22 cellular contexts compared by ENCODE assay signal in genomic region chr14:89621791-89622638, GRCh38.
DNase-seq lines count a peak whose midpoint lies in the region; ATAC-seq, FAIRE-seq and TF ChIP-seq lines count a peak whose summit lies in the region.
"Had no signal": no experiment of that assay in that cellular context is flagged by ENCODE, and none has a peak within 500 bp of the region (broad histone marks: within the 10 kb centered on the region; RNA-seq: fewer than 3 reads in every experiment).

No MANE protein-coding gene starts in this region.

- peak overlapping the region; percentile 79 for H3K4me3 Mint-ChIP-seq in activated CD4-positive, alpha-beta memory T cell treated with anti-CD3 and anti-CD28 coated beads for 36 hours
- H3K4me3 Mint-ChIP-seq in immature natural killer cell (no peak overlapping the region), type B pancreatic cell (peak overlapping the region; percentile 64)
- H3K4me3 Mint-ChIP-seq: H9, mesothelial cell of epicardium had no signal

- peaks cover 4% of the 10 kb centered on the region for H3K36me3 Mint-ChIP-seq in activated CD4-positive, alpha-beta memory T cell treated with anti-CD3 and anti-CD28 coated beads for 36 hours
- H3K36me3 Mint-ChIP-seq in immature natural killer cell (peaks cover 0 to 4% (median 3%) of the 10 kb centered on the region in 3 donors), type B pancreatic cell (no peaks in the 10 kb centered on the region)
- H3K36me3 Mint-ChIP-seq: mesothelial cell of epicardium had no signal

- peak; percentile 30 for DNase-seq in HepG2 (ENCODE audit: low spot score)
- DNase-seq in right lobe of liver = no peak
- DNase-seq in activated CD4-positive, alpha-beta memory T cell treated with anti-CD3 and anti-CD28 coated beads for 36 hours = no peak
- DNase-seq in immature natural killer cell = no peak
- no peak for DNase-seq in type B pancreatic cell (ENCODE audit: extremely low spot score, unreplicated experiment)
- no peak for DNase-seq in SW 1271 (lab: John Stamatoyannopoulos, UW)
- DNase-seq in MM.1S = no peak
- DNase-seq: caudate nucleus, H9, heart right ventricle, kidney, MG63, NCI-H2029, NCI-H526, nucleus accumbens, sigmoid colon, thyroid gland had no signal

- H3K9me3 Mint-ChIP-seq in activated CD4-positive, alpha-beta memory T cell treated with anti-CD3 and anti-CD28 coated beads for 36 hours = peaks cover 11% of the 10 kb centered on the region
- H3K9me3 Mint-ChIP-seq in immature natural killer cell = peaks cover 0 to 12% (median 0%) of the 10 kb centered on the region in 6 donors
- peaks cover 4% of the 10 kb centered on the region for H3K9me3 Mint-ChIP-seq in type B pancreatic cell
- H3K9me3 Mint-ChIP-seq: H9 had no signal

- no peaks in the 10 kb centered on the region; a peak in 2 of 5 replicates for H3K27me3 ChIP-seq in HepG2 (ENCODE audit: control insufficient read depth in 1 of 2, insufficient read depth in 2 of 2, low read length in 2 of 2)
- no peaks in the 10 kb centered on the region for H3K27me3 ChIP-seq in right lobe of liver
- no peaks in the 10 kb centered on the region for H3K27me3 ChIP-seq in MM.1S (replicated peaks; ENCODE audit: insufficient read depth, low read length)
- H3K27me3 ChIP-seq: adrenal gland, heart right ventricle, MG63, sigmoid colon, SJSA1, thyroid gland had no signal

- TF ChIP-seq EP300 in HepG2 (IDR thresholded peaks at IDR 0.05; ENCODE audit: low read depth in 2 of 2, low read length in 2 of 2) (no peak), HepG2 (CRISPR knock-in tag; IDR thresholded peaks at IDR 0.05; ENCODE audit: borderline replicate concordance) (no peak)

- H3K9me2 ChIP-seq in MM.1S (replicated peaks; ENCODE audit: insufficient read depth, low read length) = no peaks in the 10 kb centered on the region

- TF ChIP-seq CTCF in HepG2 (CRISPR knock-in tag; IDR thresholded peaks at IDR 0.05) = no peak
- TF ChIP-seq CTCF in right lobe of liver (IDR thresholded peaks at IDR 0.05) = no peak
- TF ChIP-seq CTCF in type B pancreatic cell (conservative IDR thresholded peaks at IDR 0.05) = no peak
- TF ChIP-seq CTCF in MM.1S (IDR thresholded peaks at IDR 0.05; ENCODE audit: low read length) = no peak

- H3F3A ChIP-seq in MM.1S (ENCODE audit: insufficient read depth, low read length) = peaks cover 10% of the 10 kb centered on the region; the same call in 1 of the 2 replicates

- H3K9ac ChIP-seq in HepG2 (ENCODE audit: insufficient read depth, low read depth, low read length) = no peak overlapping the region
- no peak overlapping the region for H3K9ac ChIP-seq in MM.1S (ENCODE audit: low read length)

- TF ChIP-seq POLR2A in HepG2 (IDR thresholded peaks at IDR 0.05; ENCODE audit: insufficient read depth in 1 of 2, low read depth in 2 of 2, low read length in 2 of 2) (no peak), right lobe of liver (IDR thresholded peaks at IDR 0.05) (no peak)

- peak; percentile 66 for ATAC-seq in HepG2
- no peak for ATAC-seq in right lobe of liver
- no peak for ATAC-seq in GM18517 (IDR thresholded peaks at IDR 0.05; ENCODE audit: unreplicated experiment)
- ATAC-seq: heart right ventricle had no signal

- no peaks in the 10 kb centered on the region for H3K9me3 ChIP-seq in HepG2 (ENCODE audit: low read length)
- no peaks in the 10 kb centered on the region for H3K9me3 ChIP-seq in right lobe of liver
- H3K9me3 ChIP-seq in MM.1S (replicated peaks; ENCODE audit: insufficient read depth, low read length) = no peaks in the 10 kb centered on the region
- H3K9me3 ChIP-seq: adrenal gland, MG63, sigmoid colon, SJSA1, thyroid gland had no signal

- H3K79me2 ChIP-seq in HepG2 (ENCODE audit: insufficient read depth, low read length) = peaks cover 15% of the 10 kb centered on the region
- peaks cover 8% of the 10 kb centered on the region for H3K79me2 ChIP-seq in MM.1S (ENCODE audit: low read length)

- BruUV-seq in HepG2 (replicated peaks; lab: Mats Ljungman, UMichigan) = no TSS peak

- H3K4me1 ChIP-seq in HepG2 (ENCODE audit: insufficient read depth, low read length) (peaks cover 58% of the 10 kb centered on the region), right lobe of liver (peaks cover 0 to 4% (median 0%) of the 10 kb centered on the region in 4 donors), MM.1S (ENCODE audit: low read length) (0 out of 2 replicates have a peak, but pooled peaks cover 7% of the 10 kb centered on the region)

- H3K4me2 ChIP-seq in HepG2 (ENCODE audit: low read depth, low read length) (peak overlapping the region; percentile 57), MM.1S (ENCODE audit: low read depth, low read length) (no peak overlapping the region)

- no peak for TF ChIP-seq RAD21 in HepG2 (CRISPR knock-in tag; IDR thresholded peaks at IDR 0.05)

- no peaks in the 10 kb centered on the region for H3K27me3 Mint-ChIP-seq in activated CD4-positive, alpha-beta memory T cell treated with anti-CD3 and anti-CD28 coated beads for 36 hours
- H3K27me3 Mint-ChIP-seq in immature natural killer cell (ENCODE audit: low read depth in 3 of 3) = peaks cover 5 to 23% (median 15%) of the 10 kb centered on the region in 3 donors
- H3K27me3 Mint-ChIP-seq in type B pancreatic cell = peaks cover 18% of the 10 kb centered on the region

- H3K27ac Mint-ChIP-seq in activated CD4-positive, alpha-beta memory T cell treated with anti-CD3 and anti-CD28 coated beads for 36 hours = peak overlapping the region; percentile 98
- H3K27ac Mint-ChIP-seq in immature natural killer cell (peak overlapping the region in 4 of 6 donors; percentile 5 to 89 (median 22)), type B pancreatic cell (no peak overlapping the region)
- H3K27ac Mint-ChIP-seq: mesothelial cell of epicardium had no signal

- no peaks in the 10 kb centered on the region for H3K36me3 ChIP-seq in HepG2 (replicated peaks in 1 of 2; ENCODE audit: control insufficient read depth in 1 of 2, insufficient read depth in 2 of 2, low read length in 2 of 2)
- H3K36me3 ChIP-seq in right lobe of liver = no peaks in the 10 kb centered on the region
- no peaks in the 10 kb centered on the region for H3K36me3 ChIP-seq in MM.1S (replicated peaks; ENCODE audit: insufficient read depth, low read length)
- H3K36me3 ChIP-seq: adrenal gland, heart right ventricle, MG63, sigmoid colon, thyroid gland had no signal

- FAIRE-seq in HepG2 (lab: Jason Lieb, UNC) = no peak
- FAIRE-seq: kidney, TTC549 had no signal

- H4K20me1 ChIP-seq in HepG2 (ENCODE audit: insufficient read depth, low read length) (no peaks in the 10 kb centered on the region), MM.1S (ENCODE audit: insufficient read depth, low read length) (no peaks in the 10 kb centered on the region)

- POLR2A ChIA-PET in HepG2 (lab: Yijun Ruan, JAX) = no interaction called here
- POLR2A ChIA-PET in activated CD4-positive, alpha-beta memory T cell treated with anti-CD3 and anti-CD28 coated beads for 36 hours (lab: Charles Lee) = interaction anchor here (0.9 to 7.5 kb wide), 3 partner anchors 20 to 192 kb away, joined by 3 to 32 read pairs (median 4); no protein-coding TSS in a partner anchor

- intact Hi-C loops in HepG2 (cut with micrococcal nuclease; ENCODE audit: unreplicated experiment) (loop anchor here (5.0 kb wide), 1 partner anchor 580 kb away; no protein-coding TSS in a partner anchor), right lobe of liver (cut with DNase I) (no loop called here)
- intact Hi-C loops in activated CD4-positive, alpha-beta memory T cell treated with anti-CD3 and anti-CD28 coated beads for 36 hours (cut with micrococcal nuclease) = loop anchor here (1.0 to 2.0 kb wide), 8 partner anchors 9 to 346 kb away; partner anchors contain the start of genes EFCAB11 and TDP1

- CTCF ChIA-PET in HepG2 (lab: Yijun Ruan, JAX; ENCODE audit: low intra/inter-chr PET ratio, low total read pairs) = no interaction called here
- CTCF ChIA-PET in activated CD4-positive, alpha-beta memory T cell treated with anti-CD3 and anti-CD28 coated beads for 36 hours (lab: Charles Lee) = no interaction called here

- no peak overlapping the region for H3K27ac ChIP-seq in HepG2 (ENCODE audit: extremely low read length, insufficient read depth, low read length)
- no peak overlapping the region for H3K27ac ChIP-seq in right lobe of liver
- H3K27ac ChIP-seq in MM.1S (ENCODE audit: low read length) = no peak overlapping the region
- H3K27ac ChIP-seq: adrenal gland, sigmoid colon, SJSA1, thyroid gland had no signal

- 49% methylated on average over 8 of the region's 14 CpGs for WGBS in HepG2 (ENCODE audit: low lambda C conversion rate)
- WGBS in right lobe of liver (ENCODE audit: insufficient coverage, low coverage, low lambda C conversion rate, missing lambda C conversion rate) = 78% methylated on average over 4 of the region's 14 CpGs

- peak overlapping the region in 1 of 3 experiments; percentile 27; a peak in 2 of 6 replicates for H3K4me3 ChIP-seq in HepG2 (replicated peaks in 1 of 3; ENCODE audit: insufficient read depth in 1 of 3, low read depth in 2 of 3, low read length in 3 of 3)
- no peak overlapping the region for H3K4me3 ChIP-seq in right lobe of liver
- no peak overlapping the region for H3K4me3 ChIP-seq in MM.1S (ENCODE audit: low read length)
- H3K4me3 ChIP-seq: adrenal gland, heart right ventricle, MG63, sigmoid colon, SJSA1, thyroid gland had no signal

- peaks cover 58% of the 10 kb centered on the region for H3K4me1 Mint-ChIP-seq in activated CD4-positive, alpha-beta memory T cell treated with anti-CD3 and anti-CD28 coated beads for 36 hours (ENCODE audit: low read depth)
- H3K4me1 Mint-ChIP-seq in immature natural killer cell (peaks cover 54 to 65% of the 10 kb centered on the region in 2 donors), type B pancreatic cell (ENCODE audit: unreplicated experiment) (peaks cover 34% of the 10 kb centered on the region)

- in situ Hi-C loops in HepG2 (cut with HindIII; ENCODE audit: extremely low pct_ligation_motif_present, low pct_unique_long_range_greater_than_20kb) = no loop called here

- H2AFZ ChIP-seq in HepG2 (ENCODE audit: low read length) (peak overlapping the region; percentile 15), MM.1S (ENCODE audit: low read length) (no peak overlapping the region)

TF ChIP-seq in HepG2, 621 proteins besides CTCF, POLR2A, EP300 and RAD21 (continues in another document):
- TF ChIP-seq ZBTB8A (CRISPR knock-in tag; IDR thresholded peaks at IDR 0.05; ENCODE audit: borderline replicate concordance, low read depth) (no peak), CBX1 (IDR thresholded peaks at IDR 0.05; ENCODE audit: low read depth) (no peak)

Comparison
In these comparisons a context has a peak if more than half of its experiments do, and no peak if none do; other contexts are left out.
1. intact Hi-C loops: an anchor here in HepG2 (5.0 kb wide) and activated CD4-positive, alpha-beta memory T cell treated with anti-CD3 and anti-CD28 coated beads for 36 hours (1.0 to 2.0 kb wide); none called in right lobe of liver.
2. H3K4me3 Mint-ChIP-seq: peak in activated CD4-positive, alpha-beta memory T cell treated with anti-CD3 and anti-CD28 coated beads for 36 hours (single experiment) and type B pancreatic cell (single experiment); none in immature natural killer cell (0 of 5).